Comparison of ENCODE assay signal across 12 cellular contexts in genomic region chr3:122298239-122298638, GRCh38. TPM values are rescaled to one million over a fixed set of nuclear protein-coding genes. Genes with fewer than 3 reads are reported as not detected.
DNase-seq lines count a peak whose midpoint lies in the region; ATAC-seq and TF ChIP-seq lines count a peak whose summit lies in the region.
"Had no signal": no experiment of that assay in that cellular context is flagged by ENCODE, and none has a peak within 500 bp of the region (broad histone marks: within the 10 kb centered on the region; RNA-seq: fewer than 3 reads in every experiment).

No MANE protein-coding gene starts in this region.

- peak overlapping the region in 8 of 11 experiments; percentile 3 to 56 (median 34); a peak in 12 of 22 replicates for H3K4me2 ChIP-seq in BLaER1 treated with 17β-estradiol and CSF1 and Interleukin-3, amounts not matched to agents 10 nM and 100 nM

- H3K4me1 ChIP-seq in BLaER1 treated with 17β-estradiol and CSF1 and Interleukin-3, amounts not matched to agents 10 nM and 100 nM, result peaks cover 30 to 49% (median 36%) of the 10 kb centered on the region in 10 experiments

- in situ Hi-C loops in G401 (cut with HindIII; ENCODE audit: low sequenced_read_pairs), result no loop called here

- H3K9ac ChIP-seq in BLaER1 treated with 17β-estradiol and CSF1 and Interleukin-3, amounts not matched to agents 10 nM and 100 nM, result no peak overlapping the region

- H3K9me3 Mint-ChIP-seq in activated B cell treated with CpG ODN at 0.5 μM for 24 hours, result peaks cover 5% of the 10 kb centered on the region
- H3K9me3 Mint-ChIP-seq: CD14-positive monocyte had no signal

- no peak overlapping the region for H3K27ac Mint-ChIP-seq in activated B cell treated with CpG ODN at 0.5 μM for 24 hours
- H3K27ac Mint-ChIP-seq: T-cell had no signal

- H4K20me1 ChIP-seq in BLaER1 treated with 17β-estradiol and CSF1 and Interleukin-3, amounts not matched to agents 10 nM and 100 nM, result no peaks in the 10 kb centered on the region

- POLR2A ChIA-PET in activated B cell treated with CpG ODN at 0.5 μM for 24 hours (lab: Charles Lee), result no interaction called here

- TF ChIP-seq CTCF in activated B cell treated with CpG ODN at 0.5 μM for 24 hours (IDR thresholded peaks at IDR 0.05), result no peak

- no peak overlapping the region for H3K27ac ChIP-seq in BLaER1 treated with 17β-estradiol and CSF1 and Interleukin-3, amounts not matched to agents 10 nM and 100 nM

- ATAC-seq in GM18868 (IDR thresholded peaks at IDR 0.05; ENCODE audit: unreplicated experiment), result peak; percentile 73
- peak; percentile 72 for ATAC-seq in HG02885 (IDR thresholded peaks at IDR 0.05; ENCODE audit: poor library complexity, unreplicated experiment)
- ATAC-seq in activated B cell treated with CpG ODN at 0.5 μM for 24 hours (ENCODE audit: low read depth), result peak; percentile 47
- ATAC-seq: T-cell had no signal

- H3K27me3 ChIP-seq in BLaER1 treated with 17β-estradiol and CSF1 and Interleukin-3, amounts not matched to agents 10 nM and 100 nM, result no peaks in the 10 kb centered on the region

- H3K4me3 Mint-ChIP-seq in activated B cell treated with CpG ODN at 0.5 μM for 24 hours, result no peak overlapping the region
- H3K4me3 Mint-ChIP-seq: CD14-positive monocyte, neural crest cell, T-cell had no signal

- H3K27me3 Mint-ChIP-seq in activated B cell treated with CpG ODN at 0.5 μM for 24 hours, result no peaks in the 10 kb centered on the region
- H3K27me3 Mint-ChIP-seq: T-cell had no signal

- no peak for DNase-seq in activated B cell treated with CpG ODN at 0.5 μM for 24 hours
- DNase-seq in COLO668 (lab: John Stamatoyannopoulos, UW; ENCODE audit: unreplicated experiment), result no peak
- DNase-seq in dedifferentiated amniotic fluid mesenchymal stem cell (ENCODE audit: extremely low spot score), result no peak
- no peak for DNase-seq in G401 (ENCODE audit: low spot score)
- no peak for DNase-seq in NCI-H1092 (lab: John Stamatoyannopoulos, UW)
- DNase-seq: NCI-H226 had no signal

- 0 out of 22 replicates have a peak, but pooled peaks cover 0 to 3% (median 0%) of the 10 kb centered on the region in 11 experiments for H3K36me3 ChIP-seq in BLaER1 treated with 17β-estradiol and CSF1 and Interleukin-3, amounts not matched to agents 10 nM and 100 nM

- intact Hi-C loops in activated B cell treated with CpG ODN at 0.5 μM for 24 hours (cut with micrococcal nuclease), result loop anchor here (2.0 kb wide), 1 partner anchor 197 kb away; no protein-coding TSS in a partner anchor

- H3K4me1 Mint-ChIP-seq in activated B cell treated with CpG ODN at 0.5 μM for 24 hours, result peaks cover 20% of the 10 kb centered on the region
- H3K4me1 Mint-ChIP-seq: neural crest cell had no signal

- no peaks in the 10 kb centered on the region for H3K36me3 Mint-ChIP-seq in activated B cell treated with CpG ODN at 0.5 μM for 24 hours (ENCODE audit: low read depth)
- H3K36me3 Mint-ChIP-seq: CD14-positive monocyte, T-cell had no signal

- no peak overlapping the region for H3K4me3 ChIP-seq in BLaER1 treated with 17β-estradiol and CSF1 and Interleukin-3, amounts not matched to agents 10 nM and 100 nM

- H3K9me3 ChIP-seq in BLaER1 treated with 17β-estradiol and CSF1 and Interleukin-3, amounts not matched to agents 10 nM and 100 nM (replicated peaks in 1 of 11), result peaks cover 0 to 9% (median 4%) of the 10 kb centered on the region in 11 experiments; a peak in 5 of 22 replicates

- CTCF ChIA-PET in activated B cell treated with CpG ODN at 0.5 μM for 24 hours (lab: Charles Lee), result no interaction called here

RNA-seq across cellular contexts. Expression of gene CSTA, which starts 26.8 kb away (rescaled TPM):
- not detected in 2 replicates for total RNA-seq in activated B cell treated with CpG ODN at 0.5 μM for 24 hours
- not detected in 2 replicates for total RNA-seq in G401 (2014; rRNA removed; shearing (Covaris generic))
- total RNA-seq: neural crest cell, T-cell had no signal
